ENCODE assay signal across 10 cellular contexts in genomic region chr19:1093330-1093729, GRCh38. TPM values are rescaled to one million over a fixed set of nuclear protein-coding genes. Genes with fewer than 3 reads are reported as not detected.
DNase-seq lines count a peak whose midpoint lies in the region; ATAC-seq and TF ChIP-seq lines count a peak whose summit lies in the region.
"Had no signal": no experiment of that assay in that cellular context is flagged by ENCODE, and none has a peak within 500 bp of the region (broad histone marks: within the 10 kb centered on the region; RNA-seq: fewer than 3 reads in every experiment).

No MANE protein-coding gene starts in this region.

- H3K4me3 Mint-ChIP-seq in HFFc6 (peak overlapping the region; percentile 97), natural killer cell (peak overlapping the region; percentile 93)
- H3K4me3 Mint-ChIP-seq in activated naive CD8-positive, alpha-beta T cell treated with anti-CD3 and anti-CD28 coated beads, Interleukin-2, amount 50 U/mL, for 24 hours, result peak overlapping the region; percentile 89

- no peaks in the 10 kb centered on the region; the same call in none of the 2 replicates for H3K27me3 Mint-ChIP-seq in HFFc6 (ENCODE audit: insufficient read depth)
- H3K27me3 Mint-ChIP-seq in activated naive CD8-positive, alpha-beta T cell treated with anti-CD3 and anti-CD28 coated beads, Interleukin-2, amount 50 U/mL, for 24 hours, result no peaks in the 10 kb centered on the region
- no peaks in the 10 kb centered on the region for H3K27me3 Mint-ChIP-seq in natural killer cell (ENCODE audit: low read depth in 2 of 2)

- H3K36me3 Mint-ChIP-seq in HFFc6 (ENCODE audit: low read depth) (no peaks in the 10 kb centered on the region), natural killer cell (no peaks in the 10 kb centered on the region)
- H3K36me3 Mint-ChIP-seq in activated naive CD8-positive, alpha-beta T cell treated with anti-CD3 and anti-CD28 coated beads, Interleukin-2, amount 50 U/mL, for 24 hours (ENCODE audit: low read depth), result peaks cover 9% of the 10 kb centered on the region

- H3K27ac Mint-ChIP-seq in HFFc6 (no peak overlapping the region), natural killer cell (peak overlapping the region in 1 of 2 donors; percentile 64)
- H3K27ac Mint-ChIP-seq in activated naive CD8-positive, alpha-beta T cell treated with anti-CD3 and anti-CD28 coated beads, Interleukin-2, amount 50 U/mL, for 24 hours, result peak overlapping the region; percentile 31

- ATAC-seq in activated naive CD8-positive, alpha-beta T cell treated with anti-CD3 and anti-CD28 coated beads, Interleukin-2, amount 50 U/mL, for 24 hours, result no peak
- ATAC-seq in natural killer cell, result no peak
- no peak for ATAC-seq in HG03025 (IDR thresholded peaks at IDR 0.05; ENCODE audit: low FRiP score, unreplicated experiment)
- ATAC-seq: gastroesophageal sphincter had no signal

- TF ChIP-seq CTCF in C4-2B (conservative IDR thresholded peaks at IDR 0.05), result no peak
- no peak for TF ChIP-seq CTCF in HFFc6 (IDR thresholded peaks at IDR 0.05)
- TF ChIP-seq CTCF in natural killer cell (IDR thresholded peaks at IDR 0.05), result no peak

- peak overlapping the region; percentile 85; the same call in 1 of the 2 replicates for H3K27ac ChIP-seq in C4-2B
- H3K27ac ChIP-seq: gastroesophageal sphincter had no signal

- H3K9me3 Mint-ChIP-seq in HFFc6 (no peaks in the 10 kb centered on the region), natural killer cell (no peaks in the 10 kb centered on the region)
- H3K9me3 Mint-ChIP-seq in activated naive CD8-positive, alpha-beta T cell treated with anti-CD3 and anti-CD28 coated beads, Interleukin-2, amount 50 U/mL, for 24 hours, result no peaks in the 10 kb centered on the region

- intact Hi-C loops in natural killer cell (cut with micrococcal nuclease), result loop anchor here (2.0 kb wide), 1 partner anchor 17 kb away; no protein-coding TSS in a partner anchor

- H3K4me1 Mint-ChIP-seq in HFFc6 (ENCODE audit: low read depth) (peaks cover 23% of the 10 kb centered on the region), natural killer cell (peaks cover 11 to 43% of the 10 kb centered on the region in 2 donors)
- peaks cover 57% of the 10 kb centered on the region for H3K4me1 Mint-ChIP-seq in activated naive CD8-positive, alpha-beta T cell treated with anti-CD3 and anti-CD28 coated beads, Interleukin-2, amount 50 U/mL, for 24 hours

- DNase-seq in HFFc6 (no peak), natural killer cell (no peak), NCI-H82 (lab: John Stamatoyannopoulos, UW) (no peak), foreskin melanocyte (no peak)
- no peak for DNase-seq in activated naive CD8-positive, alpha-beta T cell treated with anti-CD3 and anti-CD28 coated beads, Interleukin-2, amount 50 U/mL, for 24 hours
- DNase-seq in stimulated activated CD4-positive, alpha-beta T cell treated with anti-CD3 and anti-CD28 coated beads, Interleukin-4, amount 100 ng/mL, for 4 hours, result no peak
- DNase-seq: NCI-H1105 had no signal

RNA-seq across cellular contexts. Expression of gene POLR2E, which starts 1.8 kb away (rescaled TPM):
- total RNA-seq in HFFc6 (2021; fragmentation: NEBNext Ultra II Directional; extraction: Animal tissue kit (Norgen Biotek cat#: 25700)), result 100 to 1,000 TPM; 224 to 289 (median 250) TPM
- 100 to 1,000 TPM in 1 of 3 donors, 10 to 100 TPM in 2; 77.3 to 105 (median 91.6) TPM for total RNA-seq in natural killer cell

RNA-seq across cellular contexts. Expression of gene GPX4, which starts 10.5 kb away (rescaled TPM):
- 100 to 1,000 TPM; 193 to 237 (median 223) TPM for total RNA-seq in HFFc6 (2021; fragmentation: NEBNext Ultra II Directional; extraction: Animal tissue kit (Norgen Biotek cat#: 25700))
- 100 to 1,000 TPM; 108 to 126 (median 121) TPM for total RNA-seq in natural killer cell

RNA-seq across cellular contexts. Expression of gene ARHGAP45, which starts 26.4 kb away (rescaled TPM):
- total RNA-seq in HFFc6 (2021; fragmentation: NEBNext Ultra II Directional; extraction: Animal tissue kit (Norgen Biotek cat#: 25700)), result under 1 TPM; 0.28 to 0.74 (median 0.60) TPM
- total RNA-seq in natural killer cell, result 100 to 1,000 TPM; 535 to 601 (median 560) TPM

RNA-seq across cellular contexts. Expression of gene ABCA7, which starts 53.4 kb away (rescaled TPM):
- 1 to 10 TPM; 4.6 to 8.1 (median 6.6) TPM for total RNA-seq in HFFc6 (2021; fragmentation: NEBNext Ultra II Directional; extraction: Animal tissue kit (Norgen Biotek cat#: 25700))
- total RNA-seq in natural killer cell, result 100 to 1,000 TPM in 2 of 3 donors, 10 to 100 TPM in 1; 73.3 to 149 (median 121) TPM

Comparison
In these comparisons a context has a peak if more than half of its experiments do, and no peak if none do; other contexts are left out.
1. RNA of gene ARHGAP45, which starts 26.4 kb away (total RNA-seq): 535 to 601 TPM in natural killer cell; 0.28 to 0.74 TPM in HFFc6; every median in the first group is over 100 times any median in the second.
2. Peak in every context shown above with its lines, with median percentiles within 50 percentile points of each other: H3K4me3 Mint-ChIP-seq.